In genomic region chr5:113864437-113864836, GRCh38 we compare ENCODE assay signal across 4 cellular contexts.
TF ChIP-seq lines count a peak whose summit lies in the region.

No MANE protein-coding gene starts in this region.

TF ChIP-seq in HepG2, 621 proteins besides CTCF, POLR2A, EP300 and RAD21:
- TF ChIP-seq ZNF761 (CRISPR knock-in tag; conservative IDR thresholded peaks at IDR 0.05), result no peak
- peak; percentile 64 for TF ChIP-seq MAFF (IDR thresholded peaks at IDR 0.05; ENCODE audit: low read depth, low read length)
- peak; percentile 75 to 81 for TF ChIP-seq MAFK (conservative IDR thresholded peaks at IDR 0.05 in 1 of 2, IDR thresholded peaks at IDR 0.05 in 1 of 2; ENCODE audit: low read length in 2 of 2)
- no peak for TF ChIP-seq ZIK1 (CRISPR knock-in tag; IDR thresholded peaks at IDR 0.05; ENCODE audit: borderline replicate concordance, low read depth)
- TF ChIP-seq ZNF280B (CRISPR knock-in tag; IDR thresholded peaks at IDR 0.05; ENCODE audit: borderline replicate concordance), result no peak

TF ChIP-seq in A549, 52 proteins besides CTCF, POLR2A, EP300 and RAD21:
- TF ChIP-seq MAFK (IDR thresholded peaks at IDR 0.05; ENCODE audit: partially characterized antibody) (peak; percentile 52), KDM5A (IDR thresholded peaks at IDR 0.05) (no peak), ZNF302 (CRISPR knock-in tag; IDR thresholded peaks at IDR 0.05) (no peak)

TF ChIP-seq in IMR-90, 13 proteins besides CTCF, POLR2A, EP300 and RAD21:
- no peak for TF ChIP-seq SMC3 (IDR thresholded peaks at IDR 0.05; ENCODE audit: low read depth, low read length)
- peak; percentile 48 for TF ChIP-seq MAFK (IDR thresholded peaks at IDR 0.05; ENCODE audit: low read depth, low read length)

TF ChIP-seq in K562, 482 proteins besides CTCF, POLR2A, EP300 and RAD21:
- TF ChIP-seq MAFF (IDR thresholded peaks at IDR 0.05; ENCODE audit: low read length) (0 out of 2 replicates have a peak, but pooled peaks have one; percentile 18), ZNF316 (IDR thresholded peaks at IDR 0.05) (peak; percentile 46; the same call in 1 of the 2 replicates), TCF7 (IDR thresholded peaks at IDR 0.05; ENCODE audit: borderline replicate concordance) (no peak)
TF ChIP-seq in K562: peak in this region for 2.
